19 cellular contexts compared by ENCODE assay signal in genomic region chr3:50708620-50709019, GRCh38. TPM values are rescaled to one million over a fixed set of nuclear protein-coding genes. Genes with fewer than 3 reads are reported as not detected.
DNase-seq lines count a peak whose midpoint lies in the region; ATAC-seq and TF ChIP-seq lines count a peak whose summit lies in the region.
"Had no signal": no experiment of that assay in that cellular context is flagged by ENCODE, and none has a peak within 500 bp of the region (broad histone marks: within the 10 kb centered on the region; RNA-seq: fewer than 3 reads in every experiment).

No MANE protein-coding gene starts in this region.

- H3K4me3 ChIP-seq in thyroid gland (replicated peaks in 1 of 3) (no peak overlapping the region), trophoblast cell (ENCODE audit: low read depth, low read length) (no peak overlapping the region), ovary (no peak overlapping the region)
- H3K4me3 ChIP-seq: heart right ventricle, right lobe of liver, testis had no signal

- no peaks in the 10 kb centered on the region for H3K79me1 ChIP-seq in trophoblast cell (ENCODE audit: low read length)

- peaks cover 11% of the 10 kb centered on the region for H3K4me1 Mint-ChIP-seq in activated naive CD8-positive, alpha-beta T cell treated with anti-CD3 and anti-CD28 coated beads, Interleukin-2, amount 10 ng/mL, durations not matched to agents 7 days and 5 days
- H3K4me1 Mint-ChIP-seq in activated naive CD8-positive, alpha-beta T cell treated with anti-CD3 and anti-CD28 coated beads, Interleukin-2, amount 50 U/mL, for 24 hours, result peaks cover 9% of the 10 kb centered on the region
- H3K4me1 Mint-ChIP-seq: neural crest cell had no signal

- no peak for TF ChIP-seq POLR2A in thyroid gland (IDR thresholded peaks at IDR 0.05)
- TF ChIP-seq POLR2A in ovary (IDR thresholded peaks at IDR 0.05), result no peak

- peak; percentile 45 for DNase-seq in activated naive CD8-positive, alpha-beta T cell treated with anti-CD3 and anti-CD28 coated beads, Interleukin-2, amount 10 ng/mL, durations not matched to agents 7 days and 5 days
- DNase-seq in activated naive CD8-positive, alpha-beta T cell treated with anti-CD3 and anti-CD28 coated beads, Interleukin-2, amount 50 U/mL, for 24 hours, result no peak
- DNase-seq in NCI-H1417 treated with DMSO at 0.1 percent for 48 hours (lab: John Stamatoyannopoulos, UW), result peak; percentile 0
- DNase-seq in cerebellum (ENCODE audit: low spot score), result peak; percentile 71
- DNase-seq in thyroid gland, result peak; percentile 87 to 90
- no peak for DNase-seq in trophoblast cell
- no peak for DNase-seq in ovary
- DNase-seq: activated naive CD4-positive, alpha-beta T cell treated with anti-CD3 and anti-CD28 coated beads, Interleukin-2, amount 50 U/mL, for 16 hours; COR-L47; GF-D8; kidney; mesendoderm; NCI-H187 treated with DMSO at 0.1 percent for 48 hours; right lobe of liver; testis had no signal

- H3K27me3 ChIP-seq in thyroid gland (no peaks in the 10 kb centered on the region), trophoblast cell (ENCODE audit: insufficient read depth, low read length) (no peaks in the 10 kb centered on the region), ovary (no peaks in the 10 kb centered on the region)
- H3K27me3 ChIP-seq: heart right ventricle, right lobe of liver, testis had no signal

- H2BK5ac ChIP-seq in trophoblast cell (ENCODE audit: low read depth, low read length, poor library complexity), result no peak overlapping the region

- H3K79me2 ChIP-seq in trophoblast cell (ENCODE audit: control insufficient read depth, insufficient read depth, low read length, poor library complexity), result no peaks in the 10 kb centered on the region

- H3K9me3 ChIP-seq in thyroid gland (no peaks in the 10 kb centered on the region), trophoblast cell (ENCODE audit: insufficient read depth, low read depth, low read length) (peaks cover 4% of the 10 kb centered on the region), ovary (no peaks in the 10 kb centered on the region)
- H3K9me3 ChIP-seq: heart right ventricle, right lobe of liver, testis had no signal

- peak overlapping the region; percentile 79 for H3K27ac Mint-ChIP-seq in activated naive CD8-positive, alpha-beta T cell treated with anti-CD3 and anti-CD28 coated beads, Interleukin-2, amount 10 ng/mL, durations not matched to agents 7 days and 5 days
- H3K27ac Mint-ChIP-seq in activated naive CD8-positive, alpha-beta T cell treated with anti-CD3 and anti-CD28 coated beads, Interleukin-2, amount 50 U/mL, for 24 hours, result no peak overlapping the region

- no peak overlapping the region for H3K4ac ChIP-seq in trophoblast cell (ENCODE audit: low read depth, low read length)

- peaks cover 0 to 11% of the 10 kb centered on the region in 2 donors for H3K4me1 ChIP-seq in thyroid gland
- H3K4me1 ChIP-seq in trophoblast cell (ENCODE audit: control insufficient read depth in 1 of 2, insufficient read depth in 2 of 2, low read length in 2 of 2), result no peaks in the 10 kb centered on the region
- H3K4me1 ChIP-seq in ovary (ENCODE audit: insufficient read depth), result no peaks in the 10 kb centered on the region
- H3K4me1 ChIP-seq: right lobe of liver, testis had no signal

- H4K91ac ChIP-seq in trophoblast cell (ENCODE audit: low read depth, low read length), result no peak overlapping the region

- peaks cover 5% of the 10 kb centered on the region for H3K36me3 Mint-ChIP-seq in activated naive CD8-positive, alpha-beta T cell treated with anti-CD3 and anti-CD28 coated beads, Interleukin-2, amount 10 ng/mL, durations not matched to agents 7 days and 5 days
- H3K36me3 Mint-ChIP-seq in activated naive CD8-positive, alpha-beta T cell treated with anti-CD3 and anti-CD28 coated beads, Interleukin-2, amount 50 U/mL, for 24 hours (ENCODE audit: low read depth), result peaks cover 5% of the 10 kb centered on the region

- TF ChIP-seq EP300 in ovary (IDR thresholded peaks at IDR 0.05), result no peak

- TF ChIP-seq CTCF in thyroid gland (IDR thresholded peaks at IDR 0.05), result no peak
- TF ChIP-seq CTCF in ovary (IDR thresholded peaks at IDR 0.05), result no peak

- H4K8ac ChIP-seq in trophoblast cell (ENCODE audit: low read depth, low read length), result no peak overlapping the region

- H2AK5ac ChIP-seq in trophoblast cell (ENCODE audit: low read length), result no peak overlapping the region

- no peak overlapping the region for H2BK12ac ChIP-seq in trophoblast cell (ENCODE audit: low read length)

- no peak overlapping the region for H3K4me2 ChIP-seq in trophoblast cell (ENCODE audit: low read length)

- no peak overlapping the region for H2BK120ac ChIP-seq in trophoblast cell (ENCODE audit: insufficient read depth, low read length, poor library complexity)

- H3K4me3 Mint-ChIP-seq in activated naive CD8-positive, alpha-beta T cell treated with anti-CD3 and anti-CD28 coated beads, Interleukin-2, amount 10 ng/mL, durations not matched to agents 7 days and 5 days, result peak overlapping the region; percentile 33
- H3K4me3 Mint-ChIP-seq in activated naive CD8-positive, alpha-beta T cell treated with anti-CD3 and anti-CD28 coated beads, Interleukin-2, amount 50 U/mL, for 24 hours, result no peak overlapping the region
- H3K4me3 Mint-ChIP-seq: neural crest cell had no signal

- peaks cover 3% of the 10 kb centered on the region for H3K27me3 Mint-ChIP-seq in activated naive CD8-positive, alpha-beta T cell treated with anti-CD3 and anti-CD28 coated beads, Interleukin-2, amount 10 ng/mL, durations not matched to agents 7 days and 5 days
- peaks cover 5% of the 10 kb centered on the region for H3K27me3 Mint-ChIP-seq in activated naive CD8-positive, alpha-beta T cell treated with anti-CD3 and anti-CD28 coated beads, Interleukin-2, amount 50 U/mL, for 24 hours

- H3K36me3 ChIP-seq in thyroid gland, result no peaks in the 10 kb centered on the region
- no peaks in the 10 kb centered on the region for H3K36me3 ChIP-seq in trophoblast cell (ENCODE audit: control insufficient read depth in 1 of 2, insufficient read depth in 2 of 2, low read length in 2 of 2)
- H3K36me3 ChIP-seq in ovary, result no peaks in the 10 kb centered on the region
- H3K36me3 ChIP-seq: heart right ventricle, right lobe of liver had no signal

- no peak overlapping the region for H4K12ac ChIP-seq in trophoblast cell (ENCODE audit: low read depth, low read length)

- POLR2A ChIA-PET in activated naive CD8-positive, alpha-beta T cell treated with anti-CD3 and anti-CD28 coated beads, Interleukin-2, amount 10 ng/mL, durations not matched to agents 7 days and 5 days (lab: Charles Lee), result no interaction called here

- intact Hi-C loops in thyroid gland (cut with DNase I) (no loop called here), ovary (cut with DNase I) (no loop called here)

- peaks cover 8% of the 10 kb centered on the region for H3K9me3 Mint-ChIP-seq in activated naive CD8-positive, alpha-beta T cell treated with anti-CD3 and anti-CD28 coated beads, Interleukin-2, amount 10 ng/mL, durations not matched to agents 7 days and 5 days
- H3K9me3 Mint-ChIP-seq in activated naive CD8-positive, alpha-beta T cell treated with anti-CD3 and anti-CD28 coated beads, Interleukin-2, amount 50 U/mL, for 24 hours, result peaks cover 6% of the 10 kb centered on the region

- H3K18ac ChIP-seq in trophoblast cell (ENCODE audit: low read length), result no peak overlapping the region

- 15 to 31% methylated on average over 4 of the region's 4 CpGs for WGBS in thyroid gland, 2 donors
- no CpG with 5 or more reads among the region's 4 CpGs for WGBS in trophoblast cell (ENCODE audit: extremely low coverage, insufficient coverage, insufficient read length)
- 40 to 54% (median 48%) methylated on average over 4 of the region's 4 CpGs for WGBS in ovary, 3 donors

- H3K9ac ChIP-seq in trophoblast cell (ENCODE audit: low read length), result no peak overlapping the region

- H3K14ac ChIP-seq in trophoblast cell (ENCODE audit: low read length), result no peak overlapping the region

- no peak overlapping the region for H2AFZ ChIP-seq in trophoblast cell (ENCODE audit: insufficient read depth, low read length, poor library complexity)

- ATAC-seq in activated naive CD8-positive, alpha-beta T cell treated with anti-CD3 and anti-CD28 coated beads, Interleukin-2, amount 10 ng/mL, durations not matched to agents 7 days and 5 days (ENCODE audit: low read depth), result peak; percentile 58
- no peak for ATAC-seq in activated naive CD8-positive, alpha-beta T cell treated with anti-CD3 and anti-CD28 coated beads, Interleukin-2, amount 50 U/mL, for 24 hours
- no peak for ATAC-seq in HG03378 (IDR thresholded peaks at IDR 0.05; ENCODE audit: unreplicated experiment)
- ATAC-seq: right lobe of liver had no signal

- peak overlapping the region in 1 of 3 donors; percentile 36 for H3K27ac ChIP-seq in thyroid gland
- no peak overlapping the region for H3K27ac ChIP-seq in trophoblast cell (ENCODE audit: low read depth, low read length)
- no peak overlapping the region for H3K27ac ChIP-seq in ovary
- H3K27ac ChIP-seq: heart right ventricle, right lobe of liver, RWPE1, testis had no signal

- no peak overlapping the region for H3K23ac ChIP-seq in trophoblast cell (ENCODE audit: low read length)

RNA-seq across cellular contexts. Expression of gene DOCK3, which starts 33.9 kb away (rescaled TPM):
- total RNA-seq in activated naive CD8-positive, alpha-beta T cell treated with anti-CD3 and anti-CD28 coated beads, Interleukin-2, amount 10 ng/mL, durations not matched to agents 7 days and 5 days, result 1 to 10 TPM; 3.3 to 3.4 TPM
- total RNA-seq in cerebellum (30.4 TPM), thyroid gland (10 to 100 TPM; 15.7 to 54.2 (median 21.1) TPM), ovary (under 1 TPM in 6 of 7 donors, not detected in 1; 0.17 to 0.71 (median 0.27) TPM)
- 3.5 and 3.6 TPM in 2 replicates for polyA plus RNA-seq in trophoblast cell (2013)
- polyA plus RNA-seq in ovary, result under 1 TPM; 0.04 to 0.67 TPM

Comparison
In these comparisons a context has a peak if more than half of its experiments do, and no peak if none do; other contexts are left out.
1. DNase-seq: peak in activated naive CD8-positive, alpha-beta T cell treated with anti-CD3 and anti-CD28 coated beads, Interleukin-2, amount 10 ng/mL, durations not matched to agents 7 days and 5 days (single experiment), NCI-H1417 treated with DMSO at 0.1 percent for 48 hours (single experiment), cerebellum (single experiment) and thyroid gland (2 of 2); none in activated naive CD8-positive, alpha-beta T cell treated with anti-CD3 and anti-CD28 coated beads, Interleukin-2, amount 50 U/mL, for 24 hours (single experiment), trophoblast cell (0 of 2) and ovary (0 of 5).